Comparison of ENCODE assay signal across 25 cellular contexts in genomic region chr14:105442834-105443233, GRCh38. TPM values are rescaled to one million over a fixed set of nuclear protein-coding genes. Genes with fewer than 3 reads are reported as not detected.
"Had no signal": no experiment of that assay in that cellular context is flagged by ENCODE, and none has a peak within 500 bp of the region (broad histone marks: within the 10 kb centered on the region; RNA-seq: fewer than 3 reads in every experiment).

No MANE protein-coding gene starts in this region.

- H3K27ac ChIP-seq: dorsolateral prefrontal cortex, epithelial cell of prostate, gastrocnemius medialis, heart left ventricle, hepatocyte, lower lobe of right lung, neutrophil, pancreas, skin epidermis, suprapubic skin, transverse colon, vagina had no signal

- H3K36me3 ChIP-seq: gastrocnemius medialis, transverse colon had no signal

- H3K4me2 ChIP-seq: hepatocyte had no signal

- H3K9me3 ChIP-seq: gastrocnemius medialis, heart left ventricle, lower lobe of right lung, neutrophil, pancreas, suprapubic skin, transverse colon, vagina had no signal

- ATAC-seq: esophagus mucosa; gastrocnemius medialis; heart left ventricle; left ventricle myocardium superior; lower lobe of right lung; naive thymus-derived CD8-positive, alpha-beta T cell; pancreas; stimulated activated naive CD8-positive, alpha-beta T cell treated with anti-CD3 and anti-CD28 coated beads, Interleukin-15, amount 100 ng/mL, for 72 hours had no signal

- H3K4me1 ChIP-seq: gastrocnemius medialis, lower lobe of right lung, pancreas, suprapubic skin, transverse colon, vagina had no signal

- DNase-seq: dorsolateral prefrontal cortex; effector CD4-positive, alpha-beta T cell; foreskin fibroblast; gastrocnemius medialis; immature natural killer cell; islet precursor cell; left ventricle myocardium superior; lower lobe of right lung; pancreas; stimulated activated CD4-positive, alpha-beta T cell treated with anti-CD3 and anti-CD28 coated beads, Interleukin-1b, Interleukin-23, amount 100 ng/mL, for 48 hours; stimulated activated CD4-positive, alpha-beta T cell treated with anti-CD3 and anti-CD28 coated beads, Interleukin-4, amount 100 ng/mL, for 1 hour; stimulated activated CD8-positive, alpha-beta memory T cell treated with anti-CD3 and anti-CD28 coated beads, Interleukin-4, amount 100 ng/mL, for 48 hours; stimulated activated naive CD4-positive, alpha-beta T cell; stimulated activated naive CD8-positive, alpha-beta T cell treated with anti-CD3 and anti-CD28 coated beads, Interleukin-15, amount 100 ng/mL, for 72 hours; transverse colon had no signal

- H2AFZ ChIP-seq: hepatocyte had no signal

- H3K4me3 ChIP-seq: dorsolateral prefrontal cortex, gastrocnemius medialis, heart left ventricle, hepatocyte, lower lobe of right lung, pancreas, skin epidermis, suprapubic skin, transverse colon, vagina had no signal

- H3K27me3 ChIP-seq: dorsolateral prefrontal cortex, gastrocnemius medialis, heart left ventricle, hepatocyte, neutrophil, pancreas, suprapubic skin, transverse colon, vagina had no signal

RNA-seq across cellular contexts. Expression of gene TEX22, which starts 44.5 kb away (rescaled TPM):
- total RNA-seq: gastrocnemius medialis, hepatocyte, mesenteric fat pad, vagina had no signal
